Comparison of ENCODE assay signal across 18 cellular contexts in genomic region chr14:57611555-57612075, GRCh38.
DNase-seq lines count a peak whose midpoint lies in the region; ATAC-seq and TF ChIP-seq lines count a peak whose summit lies in the region.
"Had no signal": no experiment of that assay in that cellular context is flagged by ENCODE, and none has a peak within 500 bp of the region (broad histone marks: within the 10 kb centered on the region; RNA-seq: fewer than 3 reads in every experiment).

No MANE protein-coding gene starts in this region.

- no peaks in the 10 kb centered on the region for H4K20me1 ChIP-seq in mammary epithelial cell (ENCODE audit: insufficient read depth, low read length)

- H3K36me3 Mint-ChIP-seq in MCF 10A (ENCODE audit: insufficient read depth, unreplicated experiment): no peaks in the 10 kb centered on the region

- TF ChIP-seq CTCF in MCF 10A (IDR thresholded peaks at IDR 0.05; ENCODE audit: unreplicated experiment) (no peak), mammary epithelial cell (conservative IDR thresholded peaks at IDR 0.05 in 1 of 2, IDR thresholded peaks at IDR 0.05 in 1 of 2; ENCODE audit: extremely low read depth in 1 of 2, insufficient read depth in 1 of 2, low read depth in 1 of 2, low read length in 2 of 2) (no peak), LNCaP clone FGC (IDR thresholded peaks at IDR 0.05; ENCODE audit: control insufficient read depth, extremely low read depth, insufficient read depth) (no peak)

- no peak overlapping the region for H2AFZ ChIP-seq in mammary epithelial cell (ENCODE audit: low read depth, low read length)

- H3K4me1 Mint-ChIP-seq in MCF 10A (ENCODE audit: insufficient read depth, unreplicated experiment): peaks cover 7% of the 10 kb centered on the region

- dilution Hi-C loops in mammary epithelial cell (cut with HindIII; ENCODE audit: low sequenced_read_pairs): loop anchor here (5.0 kb wide), 1 partner anchor 39 kb away; no protein-coding TSS in a partner anchor

- no peak overlapping the region for H3K27ac ChIP-seq in mammary epithelial cell (ENCODE audit: insufficient read depth, low read depth, low read length)

- no peaks in the 10 kb centered on the region for H3K9me3 Mint-ChIP-seq in MCF 10A (ENCODE audit: unreplicated experiment)

- no peak overlapping the region for H3K4me2 ChIP-seq in mammary epithelial cell (ENCODE audit: insufficient read depth, low read depth, low read length)

- H3K4me3 Mint-ChIP-seq in MCF 10A (ENCODE audit: unreplicated experiment): peak overlapping the region; percentile 24

- intact Hi-C loops in MCF 10A (cut with micrococcal nuclease): no loop called here
- intact Hi-C loops in mammary epithelial cell (cut with micrococcal nuclease): no loop called here

- BruUV-seq in MCF 10A (replicated peaks; lab: Mats Ljungman, UMichigan) (no TSS peak), mammary epithelial cell (replicated peaks; lab: Mats Ljungman, UMichigan) (no TSS peak)

- no peaks in the 10 kb centered on the region for H3K27me3 ChIP-seq in mammary epithelial cell (ENCODE audit: insufficient read depth, low read length)
- H3K27me3 ChIP-seq: BE2C had no signal

- H3K4me3 ChIP-seq in mammary epithelial cell (replicated peaks in 1 of 3; ENCODE audit: insufficient read depth in 1 of 3, low read depth in 2 of 3, low read length in 3 of 3) (no peak overlapping the region), LNCaP clone FGC (ENCODE audit: low read depth, low read length) (no peak overlapping the region)

- CTCF ChIA-PET in MCF 10A (lab: Yijun Ruan, JAX) (interaction anchor here (1.0 kb wide), 1 partner anchor 8 kb away, joined by 3 read pairs; no protein-coding TSS in a partner anchor), mammary epithelial cell (lab: Charles Lee; ENCODE audit: low non-redundant PET) (no interaction called here)

- H3K9me3 ChIP-seq in mammary epithelial cell (replicated peaks; ENCODE audit: insufficient read depth, low read length): no peaks in the 10 kb centered on the region
- H3K9me3 ChIP-seq: BE2C had no signal

- H3K27me3 Mint-ChIP-seq in MCF 10A (ENCODE audit: insufficient read depth, unreplicated experiment): peaks cover 88% of the 10 kb centered on the region

- no peak overlapping the region for H3K27ac Mint-ChIP-seq in MCF 10A (ENCODE audit: low read depth, unreplicated experiment)

- ATAC-seq in GM19328 (IDR thresholded peaks at IDR 0.05; ENCODE audit: unreplicated experiment): no peak
- ATAC-seq: Panc1 had no signal

- H3K36me3 ChIP-seq in mammary epithelial cell (ENCODE audit: insufficient read depth, low read length): no peaks in the 10 kb centered on the region
- H3K36me3 ChIP-seq: BE2C had no signal

- in situ Hi-C loops in mammary epithelial cell (cut with MboI; ENCODE audit: low sequenced_read_pairs in 2 of 2): no loop called here

- DNase-seq in MCF 10A (ENCODE audit: unreplicated experiment): no peak
- no peak for DNase-seq in mammary epithelial cell
- peak; percentile 97 for DNase-seq in LNCaP clone FGC (ENCODE audit: low read depth)
- peak; percentile 5 for DNase-seq in kidney tubule cell (ENCODE audit: low spot score)
- DNase-seq in T-helper 1 cell: no peak
- no peak for DNase-seq in UCSD-AML1 (lab: John Stamatoyannopoulos, UW; ENCODE audit: unreplicated experiment)
- DNase-seq: 8988T, ACHN, BE2C, DMS153, DND-41, Karpas-422, NCI-H2029, NCI-H2227 treated with DMSO at 0.1 percent for 48 hours, NCI-H526 treated with DMSO at 0.1 percent for 48 hours, SHP77 treated with DMSO at 0.1 percent for 48 hours had no signal

- H3K4me1 ChIP-seq in mammary epithelial cell (ENCODE audit: insufficient read depth, low read length): no peaks in the 10 kb centered on the region
- H3K4me1 ChIP-seq: BE2C had no signal

- POLR2A ChIA-PET in MCF 10A (lab: Yijun Ruan, JAX): interaction anchor here (0.6 kb wide), 1 partner anchor 9 kb away, joined by 3 read pairs; no protein-coding TSS in a partner anchor

- 14% methylated on average over 2 of the region's 2 CpGs for WGBS in mammary epithelial cell (ENCODE audit: low coverage, missing lambda C conversion rate)

- H3K79me2 ChIP-seq in mammary epithelial cell (ENCODE audit: insufficient read depth, low read length): no peaks in the 10 kb centered on the region

- no peak overlapping the region for H3K9ac ChIP-seq in mammary epithelial cell (ENCODE audit: insufficient read depth, low read length)

Comparison
In these comparisons a context has a peak if more than half of its experiments do, and no peak if none do; other contexts are left out.
1. DNase-seq: peak in LNCaP clone FGC (single experiment) and kidney tubule cell (single experiment); none in MCF 10A (single experiment), mammary epithelial cell (single experiment), T-helper 1 cell (0 of 5) and UCSD-AML1 (single experiment).